26 cellular contexts compared by ENCODE assay signal in genomic region chr6:3871939-3872338, GRCh38.
"Had no signal": no experiment of that assay in that cellular context is flagged by ENCODE, and none has a peak within 500 bp of the region (broad histone marks: within the 10 kb centered on the region; RNA-seq: fewer than 3 reads in every experiment).

No MANE protein-coding gene starts in this region.

- DNase-seq: dorsolateral prefrontal cortex; effector CD8-positive, alpha-beta T cell; erythroblast; esophagus squamous epithelium; foreskin melanocyte; glutamatergic neuron; heart right ventricle; hypothalamus; mesendoderm; naive thymus-derived CD8-positive, alpha-beta T cell; nephron progenitor cell; nucleus accumbens; psoas muscle; right cardiac atrium; stimulated activated CD4-positive, alpha-beta T cell treated with anti-CD3 and anti-CD28 coated beads, Interleukin-15, amount 100 ng/mL, for 24 hours; stimulated activated CD4-positive, alpha-beta T cell treated with anti-CD3 and anti-CD28 coated beads, Interleukin-2, amount 100 ng/mL, for 48 hours; stimulated activated naive B cell treated with anti-CD40 and anti-IgM and Interleukin-4, amounts not matched to agents 10 μg/mL and 1 μg/mL and 100 μg/mL, for 72 hours; uterus had no signal

- H3K4me1 ChIP-seq: psoas muscle, upper lobe of left lung, uterus had no signal

- H3K36me3 Mint-ChIP-seq: naive thymus-derived CD8-positive, alpha-beta T cell; stimulated activated naive B cell treated with anti-CD40 and anti-IgM and Interleukin-4, amounts not matched to agents 10 μg/mL and 1 μg/mL and 100 μg/mL, for 72 hours had no signal

- FAIRE-seq: colon, endometrium, keratinocyte had no signal

- ATAC-seq: heart right ventricle; naive thymus-derived CD8-positive, alpha-beta T cell; psoas muscle; right cardiac atrium; stimulated activated naive B cell treated with anti-CD40 and anti-IgM and Interleukin-4, amounts not matched to agents 10 μg/mL and 1 μg/mL and 100 μg/mL, for 72 hours had no signal

- H3K9me3 Mint-ChIP-seq: naive thymus-derived CD8-positive, alpha-beta T cell; nephron progenitor cell; stimulated activated naive B cell treated with anti-CD40 and anti-IgM and Interleukin-4, amounts not matched to agents 10 μg/mL and 1 μg/mL and 100 μg/mL, for 72 hours; stimulated activated naive CD8-positive, alpha-beta T cell treated with anti-CD3 and anti-CD28 coated beads, Interleukin-15, Interleukin-2, amounts not matched to agents 100 ng/mL and 50 ng/mL, for 24 hours had no signal

- H3K27ac Mint-ChIP-seq: naive thymus-derived CD8-positive, alpha-beta T cell; nephron progenitor cell; stimulated activated naive B cell treated with anti-CD40 and anti-IgM and Interleukin-4, amounts not matched to agents 10 μg/mL and 1 μg/mL and 100 μg/mL, for 72 hours; stimulated activated naive CD8-positive, alpha-beta T cell treated with anti-CD3 and anti-CD28 coated beads, Interleukin-15, Interleukin-2, amounts not matched to agents 100 ng/mL and 50 ng/mL, for 24 hours had no signal

- H3K4me3 ChIP-seq: dorsolateral prefrontal cortex, esophagus squamous epithelium, heart right ventricle, psoas muscle, skin epidermis, thoracic aorta, tibial nerve, upper lobe of left lung, uterus had no signal

- H3K4me1 Mint-ChIP-seq: nephron progenitor cell had no signal

- H3K27me3 ChIP-seq: dorsolateral prefrontal cortex, heart right ventricle, tibial nerve, upper lobe of left lung, uterus had no signal

- H3K9me3 ChIP-seq: esophagus squamous epithelium, heart right ventricle, psoas muscle, thoracic aorta, tibial nerve, upper lobe of left lung, uterus had no signal

- H3K4me3 Mint-ChIP-seq: naive thymus-derived CD8-positive, alpha-beta T cell; nephron progenitor cell; stimulated activated naive B cell treated with anti-CD40 and anti-IgM and Interleukin-4, amounts not matched to agents 10 μg/mL and 1 μg/mL and 100 μg/mL, for 72 hours; stimulated activated naive CD8-positive, alpha-beta T cell treated with anti-CD3 and anti-CD28 coated beads, Interleukin-15, Interleukin-2, amounts not matched to agents 100 ng/mL and 50 ng/mL, for 24 hours had no signal

- H3K36me3 ChIP-seq: esophagus squamous epithelium, heart right ventricle, thoracic aorta, tibial nerve, upper lobe of left lung, uterus had no signal

- H3K27ac ChIP-seq: dorsolateral prefrontal cortex, esophagus squamous epithelium, heart right ventricle, psoas muscle, skin epidermis, thoracic aorta, tibial nerve, upper lobe of left lung, uterus had no signal
